In the genomic region with DNA sequence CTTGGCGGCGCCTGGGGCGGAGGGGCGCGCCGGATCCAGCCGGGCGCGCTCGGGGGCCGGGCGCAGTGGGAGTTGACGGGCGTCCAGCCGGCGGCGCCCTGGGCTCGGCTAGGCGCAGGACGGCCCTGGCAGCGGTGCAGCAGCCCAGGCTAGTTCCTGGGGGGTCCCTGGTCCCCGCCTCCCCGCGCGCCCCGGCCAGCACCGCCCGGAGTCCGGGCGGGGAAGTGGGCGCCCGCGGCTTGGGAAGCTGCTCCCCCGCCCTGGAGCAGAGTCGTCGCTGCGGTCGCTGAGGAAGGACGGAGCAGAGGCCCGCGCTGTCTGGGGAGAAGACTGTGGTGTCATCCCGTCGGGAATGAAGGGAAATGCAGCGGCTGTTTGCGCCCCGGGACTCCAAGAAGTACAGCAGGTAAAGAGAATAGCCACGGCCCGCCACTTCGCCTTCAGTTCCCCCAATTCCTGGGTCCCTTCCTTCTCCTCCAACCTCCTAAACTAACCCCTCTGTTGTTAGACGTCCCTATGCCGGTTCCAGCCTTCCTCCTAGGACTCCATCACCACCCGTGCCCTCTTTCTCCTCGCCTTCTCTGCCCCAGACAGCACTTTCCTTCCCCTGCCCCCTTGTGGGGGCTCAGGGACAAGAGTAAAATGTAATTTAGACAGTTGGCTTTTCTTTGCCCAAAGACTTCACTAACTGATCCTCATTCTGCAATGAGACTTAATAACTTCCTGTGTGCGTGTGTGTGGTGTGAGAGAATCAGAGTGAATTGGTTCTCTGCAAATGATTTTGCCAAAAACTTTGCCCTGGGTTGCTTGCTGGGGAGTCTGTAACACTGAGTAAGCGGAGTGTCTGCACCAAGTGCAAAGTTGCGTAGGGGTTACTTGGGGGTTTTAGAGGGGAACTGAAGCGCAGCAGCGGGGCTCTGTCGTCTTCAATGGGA, we compare ENCODE assay signal across 1 cellular context.
A peak's percentile ranks its signal among the peaks of the same experiment; 100 is the strongest.
TF ChIP-seq lines count a peak whose summit lies in the region.

No MANE protein-coding gene starts in this region.

TF ChIP-seq in H1, 55 proteins besides CTCF, POLR2A, EP300 and RAD21:
- TF ChIP-seq EGR1 (IDR thresholded peaks at IDR 0.05; ENCODE audit: borderline replicate concordance, low read depth, low read length) (no peak), CBX5 (IDR thresholded peaks at IDR 0.05; ENCODE audit: low read depth, low read length) (no peak), NANOG (IDR thresholded peaks at IDR 0.05; ENCODE audit: insufficient read depth, low read depth, low read length, poor library complexity, severe bottlenecking) (no peak), TEAD4 (IDR thresholded peaks at IDR 0.05; ENCODE audit: low read depth, low read length) (no peak), CREB1 (IDR thresholded peaks at IDR 0.05) (no peak), BACH1 (IDR thresholded peaks at IDR 0.05; ENCODE audit: low read length) (no peak), KDM4A (IDR thresholded peaks at IDR 0.05; ENCODE audit: low read depth, low read length, severe bottlenecking) (peak; percentile 53), RXRA (IDR thresholded peaks at IDR 0.05; ENCODE audit: insufficient read depth, low read depth, low read length) (no peak), SP4 (IDR thresholded peaks at IDR 0.05; ENCODE audit: low read length) (no peak), ATF3 (IDR thresholded peaks at IDR 0.05; ENCODE audit: insufficient read depth, low read depth, low read length) (no peak), YY1 (IDR thresholded peaks at IDR 0.05; ENCODE audit: low read depth, low read length) (no peak), CEBPB (IDR thresholded peaks at IDR 0.05; ENCODE audit: low read depth, low read length) (no peak), GTF2F1 (IDR thresholded peaks at IDR 0.05; ENCODE audit: borderline replicate concordance, low read depth, low read length) (no peak), FOSL1 (IDR thresholded peaks at IDR 0.05; ENCODE audit: insufficient read depth, low read depth, low read length) (no peak), PHF8 (conservative IDR thresholded peaks at IDR 0.05; ENCODE audit: low read depth, low read length) (0 out of 2 replicates have a peak, but pooled peaks have one; percentile 23), HDAC6 (IDR thresholded peaks at IDR 0.05; ENCODE audit: low read depth, low read length) (no peak), POU5F1 (IDR thresholded peaks at IDR 0.05; ENCODE audit: low read depth, low read length) (no peak), ZNF274 (IDR thresholded peaks at IDR 0.05; ENCODE audit: borderline replicate concordance, extremely low read depth, low read length) (no peak), MAX (IDR thresholded peaks at IDR 0.05) (no peak), CTBP2 (IDR thresholded peaks at IDR 0.05; ENCODE audit: borderline replicate concordance, insufficient read depth, insufficient read length, low read length) (peak; percentile 19), TBP (IDR thresholded peaks at IDR 0.05; ENCODE audit: low read depth, low read length) (no peak), CBX8 (IDR thresholded peaks at IDR 0.05; ENCODE audit: borderline replicate concordance, low read depth, low read length) (no peak), EZH2 (IDR thresholded peaks at IDR 0.05; ENCODE audit: low read depth, low read length, severe bottlenecking) (peak; percentile 52), MAFK (IDR thresholded peaks at IDR 0.05; ENCODE audit: low read depth, low read length) (no peak), TAF7 (optimal IDR thresholded peaks at IDR 0.05; ENCODE audit: borderline replicate concordance, low read depth, low read length) (no peak), SUZ12 (IDR thresholded peaks at IDR 0.05; ENCODE audit: low read length) (peak; percentile 18; the same call in 1 of the 2 replicates), NRF1 (IDR thresholded peaks at IDR 0.05; ENCODE audit: low read depth, low read length) (no peak), ASH2L (IDR thresholded peaks at IDR 0.05; ENCODE audit: low read length) (no peak), SRF (IDR thresholded peaks at IDR 0.05; ENCODE audit: low read depth, low read length) (no peak), CHD2 (IDR thresholded peaks at IDR 0.05; ENCODE audit: low read length) (no peak), POLR2AphosphoS5 (IDR thresholded peaks at IDR 0.05; ENCODE audit: low read depth, low read length) (no peak), BCL11A (IDR thresholded peaks at IDR 0.05; ENCODE audit: low read depth in 2 of 2, low read length in 2 of 2) (no peak), USF2 (IDR thresholded peaks at IDR 0.05; ENCODE audit: low read length) (no peak), JUND (IDR thresholded peaks at IDR 0.05; ENCODE audit: low read length) (no peak), KDM5A (IDR thresholded peaks at IDR 0.05; ENCODE audit: low read length) (no peak), BRCA1 (IDR thresholded peaks at IDR 0.05; ENCODE audit: low read depth, low read length) (no peak), SAP30 (IDR thresholded peaks at IDR 0.05; ENCODE audit: insufficient read depth, insufficient replicate concordance, low read length) (no peak), CHD1 (IDR thresholded peaks at IDR 0.05; ENCODE audit: low read depth, low read length) (no peak), RNF2 (IDR thresholded peaks at IDR 0.05; ENCODE audit: borderline replicate concordance, low read depth, low read length, missing control alignments, poor library complexity, severe bottlenecking) (no peak), TAF1 (IDR thresholded peaks at IDR 0.05; ENCODE audit: low read depth, low read length) (no peak), RBBP5 (IDR thresholded peaks at IDR 0.05; ENCODE audit: borderline replicate concordance, low read depth, low read length) (0 out of 2 replicates have a peak, but pooled peaks have one; percentile 79), KDM1A (IDR thresholded peaks at IDR 0.05; ENCODE audit: borderline replicate concordance, low read length) (no peak), SIN3A (conservative IDR thresholded peaks at IDR 0.05 in 1 of 2, IDR thresholded peaks at IDR 0.05 in 1 of 2; ENCODE audit: low read depth in 1 of 2, low read length in 2 of 2) (no peak)
- TF ChIP-seq, protein P1, sequence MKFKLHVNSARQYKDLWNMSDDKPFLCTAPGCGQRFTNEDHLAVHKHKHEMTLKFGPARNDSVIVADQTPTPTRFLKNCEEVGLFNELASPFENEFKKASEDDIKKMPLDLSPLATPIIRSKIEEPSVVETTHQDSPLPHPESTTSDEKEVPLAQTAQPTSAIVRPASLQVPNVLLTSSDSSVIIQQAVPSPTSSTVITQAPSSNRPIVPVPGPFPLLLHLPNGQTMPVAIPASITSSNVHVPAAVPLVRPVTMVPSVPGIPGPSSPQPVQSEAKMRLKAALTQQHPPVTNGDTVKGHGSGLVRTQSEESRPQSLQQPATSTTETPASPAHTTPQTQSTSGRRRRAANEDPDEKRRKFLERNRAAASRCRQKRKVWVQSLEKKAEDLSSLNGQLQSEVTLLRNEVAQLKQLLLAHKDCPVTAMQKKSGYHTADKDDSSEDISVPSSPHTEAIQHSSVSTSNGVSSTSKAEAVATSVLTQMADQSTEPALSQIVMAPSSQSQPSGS (IDR thresholded peaks at IDR 0.05; ENCODE audit: low read length) = no peak
- TF ChIP-seq, protein P2, sequence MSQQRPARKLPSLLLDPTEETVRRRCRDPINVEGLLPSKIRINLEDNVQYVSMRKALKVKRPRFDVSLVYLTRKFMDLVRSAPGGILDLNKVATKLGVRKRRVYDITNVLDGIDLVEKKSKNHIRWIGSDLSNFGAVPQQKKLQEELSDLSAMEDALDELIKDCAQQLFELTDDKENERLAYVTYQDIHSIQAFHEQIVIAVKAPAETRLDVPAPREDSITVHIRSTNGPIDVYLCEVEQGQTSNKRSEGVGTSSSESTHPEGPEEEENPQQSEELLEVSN (IDR thresholded peaks at IDR 0.05) = no peak
